In genomic region chr1:161962094-161962887, GRCh38 we compare ENCODE assay signal across 8 cellular contexts.
A peak's percentile ranks its signal among the peaks of the same experiment; 100 is the strongest.
DNase-seq lines count a peak whose midpoint lies in the region; ATAC-seq, FAIRE-seq and TF ChIP-seq lines count a peak whose summit lies in the region.

No MANE protein-coding gene starts in this region.

- H2AK5ac ChIP-seq in neuronal stem cell (ENCODE audit: low read depth, low read length): no peak overlapping the region

- H3K79me1 ChIP-seq in neuronal stem cell (ENCODE audit: low read depth, low read length): no peaks in the 10 kb centered on the region

- H3K4me1 ChIP-seq in muscle layer of duodenum (ENCODE audit: control insufficient read depth in 1 of 2, insufficient read depth in 2 of 2, low read length in 2 of 2): peaks cover 5 to 6% of the 10 kb centered on the region in 2 donors
- no peaks in the 10 kb centered on the region for H3K4me1 ChIP-seq in HepG2 (ENCODE audit: insufficient read depth, low read length)
- H3K4me1 ChIP-seq in neuronal stem cell (ENCODE audit: control insufficient read depth in 2 of 2, insufficient read depth in 1 of 2, low read depth in 1 of 2, low read length in 2 of 2): peaks cover 2 to 9% of the 10 kb centered on the region in 2 donors
- no peaks in the 10 kb centered on the region for H3K4me1 ChIP-seq in Karpas-422 (ENCODE audit: low read length)

- H3K9me3 ChIP-seq in muscle layer of duodenum (ENCODE audit: control insufficient read depth in 1 of 2, low read length in 2 of 2): no peaks in the 10 kb centered on the region
- no peaks in the 10 kb centered on the region for H3K9me3 ChIP-seq in HepG2 (ENCODE audit: low read length)
- H3K9me3 ChIP-seq in neuronal stem cell (replicated peaks in 1 of 2; ENCODE audit: control insufficient read depth in 2 of 2, insufficient read depth in 1 of 2, low read depth in 1 of 2, low read length in 2 of 2): no peaks in the 10 kb centered on the region
- H3K9me3 ChIP-seq in Karpas-422 (ENCODE audit: low read length): no peaks in the 10 kb centered on the region

- no peak for TF ChIP-seq EP300 in HepG2 (IDR thresholded peaks at IDR 0.05; ENCODE audit: low read depth in 2 of 2, low read length in 2 of 2)
- no peak for TF ChIP-seq EP300 in HepG2 (CRISPR knock-in tag; IDR thresholded peaks at IDR 0.05; ENCODE audit: borderline replicate concordance)

- no peak overlapping the region for H3K9ac ChIP-seq in HepG2 (ENCODE audit: insufficient read depth, low read depth, low read length)
- H3K9ac ChIP-seq in neuronal stem cell (ENCODE audit: low read depth, low read length, poor library complexity): no peak overlapping the region
- H3K9ac ChIP-seq in Karpas-422 (ENCODE audit: low read length): no peak overlapping the region

- H4K91ac ChIP-seq in neuronal stem cell (ENCODE audit: low read depth, low read length, poor library complexity): no peak overlapping the region

- H3K4ac ChIP-seq in neuronal stem cell (ENCODE audit: low read length): no peak overlapping the region

- 92% methylated on average over 8 of the region's 8 CpGs for WGBS in HepG2 (ENCODE audit: low lambda C conversion rate)
- WGBS in neuronal stem cell (ENCODE audit: extremely low coverage in 2 of 2, insufficient read length in 2 of 2, insufficient replicate concordance in 1 of 2), 2 donors: no CpG with 5 or more reads among the region's 8 CpGs

- H2BK5ac ChIP-seq in neuronal stem cell (ENCODE audit: low read length): no peak overlapping the region

- BruUV-seq in HepG2 (replicated peaks; lab: Mats Ljungman, UMichigan): no TSS peak

- DNase-seq in GM04503 (ENCODE audit: low read depth) (peak; percentile 75), NCI-H226 (peak; percentile 82), brain pericyte (ENCODE audit: low read depth, low spot score) (peak; percentile 18), HepG2 (ENCODE audit: low spot score) (no peak), neuronal stem cell (ENCODE audit: low spot score) (no peak), Karpas-422 (no peak)

- no peaks in the 10 kb centered on the region for H3K79me2 ChIP-seq in HepG2 (ENCODE audit: insufficient read depth, low read length)
- H3K79me2 ChIP-seq in Karpas-422 (ENCODE audit: low read length): no peaks in the 10 kb centered on the region

- CTCF ChIA-PET in HepG2 (lab: Yijun Ruan, JAX; ENCODE audit: low intra/inter-chr PET ratio, low total read pairs): no interaction called here

- peak; percentile 93 for ATAC-seq in GM21825 (IDR thresholded peaks at IDR 0.05; ENCODE audit: unreplicated experiment)
- no peak for ATAC-seq in HepG2

- H2BK120ac ChIP-seq in neuronal stem cell (ENCODE audit: low read depth, low read length): no peak overlapping the region

- H3K4me2 ChIP-seq in HepG2 (ENCODE audit: low read depth, low read length) (no peak overlapping the region), neuronal stem cell (ENCODE audit: insufficient read depth, low read length, poor library complexity, severe bottlenecking) (no peak overlapping the region), Karpas-422 (ENCODE audit: low read depth, low read length, poor library complexity, severe bottlenecking) (no peak overlapping the region)

- intact Hi-C loops in HepG2 (cut with micrococcal nuclease; ENCODE audit: unreplicated experiment): no loop called here

- POLR2A ChIA-PET in HepG2 (lab: Yijun Ruan, JAX): no interaction called here

- H3K27me3 ChIP-seq in muscle layer of duodenum (ENCODE audit: low read depth, low read length) (no peaks in the 10 kb centered on the region), HepG2 (ENCODE audit: control insufficient read depth in 1 of 2, insufficient read depth in 2 of 2, low read length in 2 of 2) (no peaks in the 10 kb centered on the region), neuronal stem cell (ENCODE audit: control insufficient read depth in 3 of 3, insufficient read depth in 3 of 3, low read depth in 1 of 3, low read length in 3 of 3) (no peaks in the 10 kb centered on the region), Karpas-422 (ENCODE audit: low read length) (no peaks in the 10 kb centered on the region)

- no peak for TF ChIP-seq CTCF in HepG2 (CRISPR knock-in tag; IDR thresholded peaks at IDR 0.05)

- H3K36me3 ChIP-seq in muscle layer of duodenum (ENCODE audit: control insufficient read depth in 1 of 2, insufficient read depth in 2 of 2, low read length in 2 of 2): peaks cover 8% of the 10 kb centered on the region in 2 donors
- peaks cover 2 to 16% of the 10 kb centered on the region in 2 experiments for H3K36me3 ChIP-seq in HepG2 (replicated peaks in 1 of 2; ENCODE audit: control insufficient read depth in 1 of 2, insufficient read depth in 2 of 2, low read length in 2 of 2)
- H3K36me3 ChIP-seq in neuronal stem cell (replicated peaks in 1 of 2; ENCODE audit: control insufficient read depth in 2 of 2, insufficient read depth in 2 of 2, low read length in 2 of 2): peaks cover 0 to 15% of the 10 kb centered on the region in 2 donors
- no peaks in the 10 kb centered on the region; the same call in 1 of the 2 replicates for H3K36me3 ChIP-seq in Karpas-422 (ENCODE audit: insufficient read depth, low read length)

- no peak overlapping the region for H3K14ac ChIP-seq in neuronal stem cell (ENCODE audit: low read length)

- peak overlapping the region; percentile 6 to 31 for H3K4me3 ChIP-seq in muscle layer of duodenum (ENCODE audit: low read depth in 1 of 2, low read length in 2 of 2)
- H3K4me3 ChIP-seq in HepG2 (replicated peaks in 1 of 3; ENCODE audit: insufficient read depth in 1 of 3, low read depth in 2 of 3, low read length in 3 of 3): no peak overlapping the region
- no peak overlapping the region for H3K4me3 ChIP-seq in neuronal stem cell (ENCODE audit: low read length in 2 of 2)
- no peak overlapping the region for H3K4me3 ChIP-seq in Karpas-422 (ENCODE audit: low read length)

- no peak for TF ChIP-seq POLR2A in HepG2 (IDR thresholded peaks at IDR 0.05; ENCODE audit: insufficient read depth in 1 of 2, low read depth in 2 of 2, low read length in 2 of 2)

- H2BK15ac ChIP-seq in neuronal stem cell (ENCODE audit: low read length): no peak overlapping the region

- H2BK12ac ChIP-seq in neuronal stem cell (ENCODE audit: low read length): no peak overlapping the region

- H4K8ac ChIP-seq in neuronal stem cell (ENCODE audit: low read depth, low read length): no peak overlapping the region

- no peak for FAIRE-seq in HepG2 (lab: Jason Lieb, UNC)

- H3K27ac ChIP-seq in muscle layer of duodenum (ENCODE audit: low read length) (peak overlapping the region; percentile 71), HepG2 (ENCODE audit: extremely low read length, insufficient read depth, low read length) (no peak overlapping the region), neuronal stem cell (replicated peaks; ENCODE audit: low read length) (no peak overlapping the region), Karpas-422 (ENCODE audit: low read length) (no peak overlapping the region)

- H4K20me1 ChIP-seq in HepG2 (ENCODE audit: insufficient read depth, low read length) (no peaks in the 10 kb centered on the region), Karpas-422 (ENCODE audit: insufficient read depth, low read depth, low read length) (no peaks in the 10 kb centered on the region)

- no peaks in the 10 kb centered on the region for H3K9me2 ChIP-seq in Karpas-422 (replicated peaks; ENCODE audit: insufficient read depth, low read length)

- TF ChIP-seq RAD21 in HepG2 (CRISPR knock-in tag; IDR thresholded peaks at IDR 0.05): no peak

- in situ Hi-C loops in HepG2 (cut with HindIII; ENCODE audit: extremely low pct_ligation_motif_present, low pct_unique_long_range_greater_than_20kb): no loop called here

- H3K18ac ChIP-seq in neuronal stem cell (ENCODE audit: low read length): no peak overlapping the region

- no peak overlapping the region for H3K23ac ChIP-seq in neuronal stem cell (ENCODE audit: low read depth, low read length, poor library complexity)

- H2AFZ ChIP-seq in HepG2 (ENCODE audit: low read length): no peak overlapping the region
- no peak overlapping the region for H2AFZ ChIP-seq in neuronal stem cell (ENCODE audit: low read length)
- no peak overlapping the region for H2AFZ ChIP-seq in Karpas-422 (ENCODE audit: low read length)

TF ChIP-seq in HepG2, 621 proteins besides CTCF, POLR2A, EP300 and RAD21 (continues in another document):
- no peak for TF ChIP-seq GMEB2 (CRISPR knock-in tag; IDR thresholded peaks at IDR 0.05; ENCODE audit: low read depth)
- no peak for TF ChIP-seq ZNF773 (CRISPR knock-in tag; IDR thresholded peaks at IDR 0.05; ENCODE audit: borderline replicate concordance)
- no peak for TF ChIP-seq CENPX (CRISPR knock-in tag; IDR thresholded peaks at IDR 0.05)
- no peak for TF ChIP-seq ZNF276 (CRISPR knock-in tag; IDR thresholded peaks at IDR 0.05; ENCODE audit: low read depth)
- no peak for TF ChIP-seq ZNF12 (CRISPR knock-in tag; IDR thresholded peaks at IDR 0.05)
- no peak for TF ChIP-seq KLF6 (CRISPR knock-in tag; IDR thresholded peaks at IDR 0.05)

Comparison
In these comparisons a context has a peak if more than half of its experiments do, and no peak if none do; other contexts are left out.
1. DNase-seq: peak in GM04503 (single experiment), NCI-H226 (single experiment) and brain pericyte (single experiment); none in HepG2 (single experiment), neuronal stem cell (single experiment) and Karpas-422 (single experiment).
2. H3K4me3 ChIP-seq: peak in muscle layer of duodenum (2 of 2); none in HepG2 (0 of 3), neuronal stem cell (0 of 2) and Karpas-422 (single experiment).